ENCODE assay signal across 1 cellular context in the genomic region with DNA sequence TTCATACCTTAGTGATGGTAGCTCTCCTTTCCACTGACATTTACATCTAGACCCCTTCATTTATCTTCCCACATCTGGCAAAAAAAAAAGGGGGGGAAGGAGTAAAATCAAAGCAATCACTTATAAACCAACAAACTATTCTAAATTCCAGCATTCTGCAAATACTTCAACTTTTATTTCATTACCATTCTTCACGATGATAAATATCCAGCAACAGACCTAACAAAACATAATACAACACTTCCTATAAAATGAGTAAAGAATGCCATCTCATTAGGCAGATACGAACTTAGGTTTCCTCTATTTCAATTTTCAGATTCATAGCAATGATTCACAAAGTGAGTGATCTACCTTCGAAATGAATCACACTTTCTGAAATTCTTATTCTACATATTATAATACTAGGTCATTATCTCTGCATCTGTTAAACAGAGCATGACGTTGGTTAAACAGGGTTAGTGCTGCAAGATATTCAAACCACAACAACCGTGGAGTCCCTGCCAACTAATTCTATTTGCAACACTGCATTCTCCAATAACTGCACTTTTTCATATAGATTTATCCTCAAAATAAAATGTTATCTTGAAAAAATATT.
TF ChIP-seq lines count a peak whose summit lies in the region.

A gene with protein sequence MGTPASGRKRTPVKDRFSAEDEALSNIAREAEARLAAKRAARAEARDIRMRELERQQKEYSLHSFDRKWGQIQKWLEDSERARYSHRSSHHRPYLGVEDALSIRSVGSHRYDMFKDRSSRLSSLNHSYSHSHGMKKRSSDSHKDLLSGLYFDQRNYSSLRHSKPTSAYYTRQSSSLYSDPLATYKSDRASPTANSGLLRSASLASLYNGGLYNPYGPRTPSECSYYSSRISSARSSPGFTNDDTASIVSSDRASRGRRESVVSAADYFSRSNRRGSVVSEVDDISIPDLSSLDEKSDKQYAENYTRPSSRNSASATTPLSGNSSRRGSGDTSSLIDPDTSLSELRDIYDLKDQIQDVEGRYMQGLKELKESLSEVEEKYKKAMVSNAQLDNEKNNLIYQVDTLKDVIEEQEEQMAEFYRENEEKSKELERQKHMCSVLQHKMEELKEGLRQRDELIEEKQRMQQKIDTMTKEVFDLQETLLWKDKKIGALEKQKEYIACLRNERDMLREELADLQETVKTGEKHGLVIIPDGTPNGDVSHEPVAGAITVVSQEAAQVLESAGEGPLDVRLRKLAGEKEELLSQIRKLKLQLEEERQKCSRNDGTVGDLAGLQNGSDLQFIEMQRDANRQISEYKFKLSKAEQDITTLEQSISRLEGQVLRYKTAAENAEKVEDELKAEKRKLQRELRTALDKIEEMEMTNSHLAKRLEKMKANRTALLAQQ (minus strand): TSS at position 51 of the 595 bp plus-strand sequence. CDS start 25,599 bp downstream, outside the sequence.

TF ChIP-seq in GM12878, 131 proteins besides CTCF, POLR2A, EP300 and RAD21 (continued from another document and continues in another):
- TF ChIP-seq, protein P1, sequence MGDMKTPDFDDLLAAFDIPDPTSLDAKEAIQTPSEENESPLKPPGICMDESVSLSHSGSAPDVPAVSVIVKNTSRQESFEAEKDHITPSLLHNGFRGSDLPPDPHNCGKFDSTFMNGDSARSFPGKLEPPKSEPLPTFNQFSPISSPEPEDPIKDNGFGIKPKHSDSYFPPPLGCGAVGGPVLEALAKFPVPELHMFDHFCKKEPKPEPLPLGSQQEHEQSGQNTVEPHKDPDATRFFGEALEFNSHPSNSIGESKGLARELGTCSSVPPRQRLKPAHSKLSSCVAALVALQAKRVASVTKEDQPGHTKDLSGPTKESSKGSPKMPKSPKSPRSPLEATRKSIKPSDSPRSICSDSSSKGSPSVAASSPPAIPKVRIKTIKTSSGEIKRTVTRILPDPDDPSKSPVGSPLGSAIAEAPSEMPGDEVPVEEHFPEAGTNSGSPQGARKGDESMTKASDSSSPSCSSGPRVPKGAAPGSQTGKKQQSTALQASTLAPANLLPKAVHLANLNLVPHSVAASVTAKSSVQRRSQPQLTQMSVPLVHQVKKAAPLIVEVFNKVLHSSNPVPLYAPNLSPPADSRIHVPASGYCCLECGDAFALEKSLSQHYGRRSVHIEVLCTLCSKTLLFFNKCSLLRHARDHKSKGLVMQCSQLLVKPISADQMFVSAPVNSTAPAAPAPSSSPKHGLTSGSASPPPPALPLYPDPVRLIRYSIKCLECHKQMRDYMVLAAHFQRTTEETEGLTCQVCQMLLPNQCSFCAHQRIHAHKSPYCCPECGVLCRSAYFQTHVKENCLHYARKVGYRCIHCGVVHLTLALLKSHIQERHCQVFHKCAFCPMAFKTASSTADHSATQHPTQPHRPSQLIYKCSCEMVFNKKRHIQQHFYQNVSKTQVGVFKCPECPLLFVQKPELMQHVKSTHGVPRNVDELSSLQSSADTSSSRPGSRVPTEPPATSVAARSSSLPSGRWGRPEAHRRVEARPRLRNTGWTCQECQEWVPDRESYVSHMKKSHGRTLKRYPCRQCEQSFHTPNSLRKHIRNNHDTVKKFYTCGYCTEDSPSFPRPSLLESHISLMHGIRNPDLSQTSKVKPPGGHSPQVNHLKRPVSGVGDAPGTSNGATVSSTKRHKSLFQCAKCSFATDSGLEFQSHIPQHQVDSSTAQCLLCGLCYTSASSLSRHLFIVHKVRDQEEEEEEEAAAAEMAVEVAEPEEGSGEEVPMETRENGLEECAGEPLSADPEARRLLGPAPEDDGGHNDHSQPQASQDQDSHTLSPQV (IDR thresholded peaks at IDR 0.05) = peak; percentile 54; the same call in 1 of the 2 replicates
- TF ChIP-seq MTA2 (IDR thresholded peaks at IDR 0.05; ENCODE audit: low read depth) (peak; percentile 96), ZNF24 (IDR thresholded peaks at IDR 0.05) (peak; percentile 79), LARP7 (IDR thresholded peaks at IDR 0.05) (no peak), CHD1 (IDR thresholded peaks at IDR 0.05; ENCODE audit: low read depth, low read length) (no peak), TARDBP (IDR thresholded peaks at IDR 0.05; ENCODE audit: borderline replicate concordance) (no peak), PAX5 (IDR thresholded peaks at IDR 0.05; ENCODE audit: borderline replicate concordance, low read depth, low read length) (peak; percentile 93), IRF4 (IDR thresholded peaks at IDR 0.05; ENCODE audit: low read depth, low read length) (peak; percentile 64; the same call in 1 of the 2 replicates), CBX5 (IDR thresholded peaks at IDR 0.05; ENCODE audit: low read depth) (no peak), FOS (IDR thresholded peaks at IDR 0.05; ENCODE audit: borderline replicate concordance, extremely low read depth, insufficient read length) (no peak), TCF12 (IDR thresholded peaks at IDR 0.05; ENCODE audit: low read depth, low read length) (no peak), MTA3 (IDR thresholded peaks at IDR 0.05; ENCODE audit: borderline replicate concordance, low read length) (no peak), STAT3 (IDR thresholded peaks at IDR 0.05; ENCODE audit: low read depth, low read length) (no peak), PAX8 (IDR thresholded peaks at IDR 0.05) (no peak), POLR2AphosphoS2 (IDR thresholded peaks at IDR 0.05; ENCODE audit: low read depth, low read length) (no peak), NR2C2 (IDR thresholded peaks at IDR 0.05; ENCODE audit: borderline replicate concordance, control insufficient read depth, insufficient read length, low read depth) (no peak), NFYA (IDR thresholded peaks at IDR 0.05; ENCODE audit: borderline replicate concordance, low read depth, low read length) (no peak), MYB (IDR thresholded peaks at IDR 0.05; ENCODE audit: borderline replicate concordance, low read depth, low read length) (no peak), WRNIP1 (IDR thresholded peaks at IDR 0.05; ENCODE audit: borderline replicate concordance, low read depth, low read length) (no peak), KAT2A (conservative IDR thresholded peaks at IDR 0.05; ENCODE audit: control insufficient read depth, low read depth, low read length) (no peak)
- TF ChIP-seq, protein P2, sequence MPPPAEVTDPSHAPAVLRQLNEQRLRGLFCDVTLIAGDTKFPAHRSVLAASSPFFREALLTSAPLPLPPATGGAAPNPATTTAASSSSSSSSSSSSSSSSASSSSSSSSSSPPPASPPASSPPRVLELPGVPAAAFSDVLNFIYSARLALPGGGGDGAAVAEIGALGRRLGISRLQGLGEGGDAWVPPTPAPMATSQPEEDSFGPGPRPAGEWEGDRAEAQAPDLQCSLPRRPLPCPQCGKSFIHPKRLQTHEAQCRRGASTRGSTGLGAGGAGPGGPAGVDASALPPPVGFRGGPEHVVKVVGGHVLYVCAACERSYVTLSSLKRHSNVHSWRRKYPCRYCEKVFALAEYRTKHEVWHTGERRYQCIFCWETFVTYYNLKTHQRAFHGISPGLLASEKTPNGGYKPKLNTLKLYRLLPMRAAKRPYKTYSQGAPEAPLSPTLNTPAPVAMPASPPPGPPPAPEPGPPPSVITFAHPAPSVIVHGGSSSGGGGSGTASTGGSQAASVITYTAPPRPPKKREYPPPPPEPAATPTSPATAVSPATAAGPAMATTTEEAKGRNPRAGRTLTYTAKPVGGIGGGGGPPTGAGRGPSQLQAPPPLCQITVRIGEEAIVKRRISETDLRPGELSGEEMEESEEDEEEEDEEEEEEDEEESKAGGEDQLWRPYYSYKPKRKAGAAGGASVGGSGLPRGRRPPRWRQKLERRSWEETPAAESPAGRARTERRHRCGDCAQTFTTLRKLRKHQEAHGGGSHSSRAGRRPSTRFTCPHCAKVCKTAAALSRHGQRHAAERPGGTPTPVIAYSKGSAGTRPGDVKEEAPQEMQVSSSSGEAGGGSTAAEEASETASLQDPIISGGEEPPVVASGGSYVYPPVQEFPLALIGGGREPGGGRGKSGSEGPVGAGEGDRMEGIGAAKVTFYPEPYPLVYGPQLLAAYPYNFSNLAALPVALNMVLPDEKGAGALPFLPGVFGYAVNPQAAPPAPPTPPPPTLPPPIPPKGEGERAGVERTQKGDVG (CRISPR knock-in tag; IDR thresholded peaks at IDR 0.05) = no peak
- TF ChIP-seq, protein P3, sequence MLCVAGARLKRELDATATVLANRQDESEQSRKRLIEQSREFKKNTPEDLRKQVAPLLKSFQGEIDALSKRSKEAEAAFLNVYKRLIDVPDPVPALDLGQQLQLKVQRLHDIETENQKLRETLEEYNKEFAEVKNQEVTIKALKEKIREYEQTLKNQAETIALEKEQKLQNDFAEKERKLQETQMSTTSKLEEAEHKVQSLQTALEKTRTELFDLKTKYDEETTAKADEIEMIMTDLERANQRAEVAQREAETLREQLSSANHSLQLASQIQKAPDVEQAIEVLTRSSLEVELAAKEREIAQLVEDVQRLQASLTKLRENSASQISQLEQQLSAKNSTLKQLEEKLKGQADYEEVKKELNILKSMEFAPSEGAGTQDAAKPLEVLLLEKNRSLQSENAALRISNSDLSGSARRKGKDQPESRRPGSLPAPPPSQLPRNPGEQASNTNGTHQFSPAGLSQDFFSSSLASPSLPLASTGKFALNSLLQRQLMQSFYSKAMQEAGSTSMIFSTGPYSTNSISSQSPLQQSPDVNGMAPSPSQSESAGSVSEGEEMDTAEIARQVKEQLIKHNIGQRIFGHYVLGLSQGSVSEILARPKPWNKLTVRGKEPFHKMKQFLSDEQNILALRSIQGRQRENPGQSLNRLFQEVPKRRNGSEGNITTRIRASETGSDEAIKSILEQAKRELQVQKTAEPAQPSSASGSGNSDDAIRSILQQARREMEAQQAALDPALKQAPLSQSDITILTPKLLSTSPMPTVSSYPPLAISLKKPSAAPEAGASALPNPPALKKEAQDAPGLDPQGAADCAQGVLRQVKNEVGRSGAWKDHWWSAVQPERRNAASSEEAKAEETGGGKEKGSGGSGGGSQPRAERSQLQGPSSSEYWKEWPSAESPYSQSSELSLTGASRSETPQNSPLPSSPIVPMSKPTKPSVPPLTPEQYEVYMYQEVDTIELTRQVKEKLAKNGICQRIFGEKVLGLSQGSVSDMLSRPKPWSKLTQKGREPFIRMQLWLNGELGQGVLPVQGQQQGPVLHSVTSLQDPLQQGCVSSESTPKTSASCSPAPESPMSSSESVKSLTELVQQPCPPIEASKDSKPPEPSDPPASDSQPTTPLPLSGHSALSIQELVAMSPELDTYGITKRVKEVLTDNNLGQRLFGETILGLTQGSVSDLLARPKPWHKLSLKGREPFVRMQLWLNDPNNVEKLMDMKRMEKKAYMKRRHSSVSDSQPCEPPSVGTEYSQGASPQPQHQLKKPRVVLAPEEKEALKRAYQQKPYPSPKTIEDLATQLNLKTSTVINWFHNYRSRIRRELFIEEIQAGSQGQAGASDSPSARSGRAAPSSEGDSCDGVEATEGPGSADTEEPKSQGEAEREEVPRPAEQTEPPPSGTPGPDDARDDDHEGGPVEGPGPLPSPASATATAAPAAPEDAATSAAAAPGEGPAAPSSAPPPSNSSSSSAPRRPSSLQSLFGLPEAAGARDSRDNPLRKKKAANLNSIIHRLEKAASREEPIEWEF (IDR thresholded peaks at IDR 0.05; ENCODE audit: insufficient replicate concordance, low read depth, low read length) = no peak
- TF ChIP-seq, protein P4, sequence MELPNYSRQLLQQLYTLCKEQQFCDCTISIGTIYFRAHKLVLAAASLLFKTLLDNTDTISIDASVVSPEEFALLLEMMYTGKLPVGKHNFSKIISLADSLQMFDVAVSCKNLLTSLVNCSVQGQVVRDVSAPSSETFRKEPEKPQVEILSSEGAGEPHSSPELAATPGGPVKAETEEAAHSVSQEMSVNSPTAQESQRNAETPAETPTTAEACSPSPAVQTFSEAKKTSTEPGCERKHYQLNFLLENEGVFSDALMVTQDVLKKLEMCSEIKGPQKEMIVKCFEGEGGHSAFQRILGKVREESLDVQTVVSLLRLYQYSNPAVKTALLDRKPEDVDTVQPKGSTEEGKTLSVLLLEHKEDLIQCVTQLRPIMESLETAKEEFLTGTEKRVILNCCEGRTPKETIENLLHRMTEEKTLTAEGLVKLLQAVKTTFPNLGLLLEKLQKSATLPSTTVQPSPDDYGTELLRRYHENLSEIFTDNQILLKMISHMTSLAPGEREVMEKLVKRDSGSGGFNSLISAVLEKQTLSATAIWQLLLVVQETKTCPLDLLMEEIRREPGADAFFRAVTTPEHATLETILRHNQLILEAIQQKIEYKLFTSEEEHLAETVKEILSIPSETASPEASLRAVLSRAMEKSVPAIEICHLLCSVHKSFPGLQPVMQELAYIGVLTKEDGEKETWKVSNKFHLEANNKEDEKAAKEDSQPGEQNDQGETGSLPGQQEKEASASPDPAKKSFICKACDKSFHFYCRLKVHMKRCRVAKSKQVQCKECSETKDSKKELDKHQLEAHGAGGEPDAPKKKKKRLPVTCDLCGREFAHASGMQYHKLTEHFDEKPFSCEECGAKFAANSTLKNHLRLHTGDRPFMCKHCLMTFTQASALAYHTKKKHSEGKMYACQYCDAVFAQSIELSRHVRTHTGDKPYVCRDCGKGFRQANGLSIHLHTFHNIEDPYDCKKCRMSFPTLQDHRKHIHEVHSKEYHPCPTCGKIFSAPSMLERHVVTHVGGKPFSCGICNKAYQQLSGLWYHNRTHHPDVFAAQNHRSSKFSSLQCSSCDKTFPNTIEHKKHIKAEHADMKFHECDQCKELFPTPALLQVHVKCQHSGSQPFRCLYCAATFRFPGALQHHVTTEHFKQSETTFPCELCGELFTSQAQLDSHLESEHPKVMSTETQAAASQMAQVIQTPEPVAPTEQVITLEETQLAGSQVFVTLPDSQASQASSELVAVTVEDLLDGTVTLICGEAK (IDR thresholded peaks at IDR 0.05; ENCODE audit: borderline replicate concordance) = no peak
- TF ChIP-seq, protein P5, sequence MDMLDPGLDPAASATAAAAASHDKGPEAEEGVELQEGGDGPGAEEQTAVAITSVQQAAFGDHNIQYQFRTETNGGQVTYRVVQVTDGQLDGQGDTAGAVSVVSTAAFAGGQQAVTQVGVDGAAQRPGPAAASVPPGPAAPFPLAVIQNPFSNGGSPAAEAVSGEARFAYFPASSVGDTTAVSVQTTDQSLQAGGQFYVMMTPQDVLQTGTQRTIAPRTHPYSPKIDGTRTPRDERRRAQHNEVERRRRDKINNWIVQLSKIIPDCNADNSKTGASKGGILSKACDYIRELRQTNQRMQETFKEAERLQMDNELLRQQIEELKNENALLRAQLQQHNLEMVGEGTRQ (IDR thresholded peaks at IDR 0.05; ENCODE audit: borderline replicate concordance, low read depth, low read length) = no peak
- TF ChIP-seq, protein P6, sequence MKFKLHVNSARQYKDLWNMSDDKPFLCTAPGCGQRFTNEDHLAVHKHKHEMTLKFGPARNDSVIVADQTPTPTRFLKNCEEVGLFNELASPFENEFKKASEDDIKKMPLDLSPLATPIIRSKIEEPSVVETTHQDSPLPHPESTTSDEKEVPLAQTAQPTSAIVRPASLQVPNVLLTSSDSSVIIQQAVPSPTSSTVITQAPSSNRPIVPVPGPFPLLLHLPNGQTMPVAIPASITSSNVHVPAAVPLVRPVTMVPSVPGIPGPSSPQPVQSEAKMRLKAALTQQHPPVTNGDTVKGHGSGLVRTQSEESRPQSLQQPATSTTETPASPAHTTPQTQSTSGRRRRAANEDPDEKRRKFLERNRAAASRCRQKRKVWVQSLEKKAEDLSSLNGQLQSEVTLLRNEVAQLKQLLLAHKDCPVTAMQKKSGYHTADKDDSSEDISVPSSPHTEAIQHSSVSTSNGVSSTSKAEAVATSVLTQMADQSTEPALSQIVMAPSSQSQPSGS (IDR thresholded peaks at IDR 0.05; ENCODE audit: low read length) = peak; percentile 80
- TF ChIP-seq, protein P7, sequence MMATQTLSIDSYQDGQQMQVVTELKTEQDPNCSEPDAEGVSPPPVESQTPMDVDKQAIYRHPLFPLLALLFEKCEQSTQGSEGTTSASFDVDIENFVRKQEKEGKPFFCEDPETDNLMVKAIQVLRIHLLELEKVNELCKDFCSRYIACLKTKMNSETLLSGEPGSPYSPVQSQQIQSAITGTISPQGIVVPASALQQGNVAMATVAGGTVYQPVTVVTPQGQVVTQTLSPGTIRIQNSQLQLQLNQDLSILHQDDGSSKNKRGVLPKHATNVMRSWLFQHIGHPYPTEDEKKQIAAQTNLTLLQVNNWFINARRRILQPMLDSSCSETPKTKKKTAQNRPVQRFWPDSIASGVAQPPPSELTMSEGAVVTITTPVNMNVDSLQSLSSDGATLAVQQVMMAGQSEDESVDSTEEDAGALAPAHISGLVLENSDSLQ (IDR thresholded peaks at IDR 0.05) = no peak
